1 cellular context compared by ENCODE assay signal in genomic region chr11:31799036-31799793, GRCh38.
TF ChIP-seq lines count a peak whose summit lies in the region.

No MANE protein-coding gene starts in this region.

TF ChIP-seq in H1, 55 proteins besides CTCF, POLR2A, EP300 and RAD21 (continued from another document):
- TF ChIP-seq CTBP2 (IDR thresholded peaks at IDR 0.05; ENCODE audit: borderline replicate concordance, insufficient read depth, insufficient read length, low read length) = no peak
- no peak for TF ChIP-seq GABPA (IDR thresholded peaks at IDR 0.05; ENCODE audit: borderline replicate concordance, insufficient read depth, low read length)
- no peak for TF ChIP-seq CBX8 (IDR thresholded peaks at IDR 0.05; ENCODE audit: borderline replicate concordance, low read depth, low read length)
- TF ChIP-seq TEAD4 (IDR thresholded peaks at IDR 0.05; ENCODE audit: low read depth, low read length) = no peak
- no peak for TF ChIP-seq GTF2F1 (IDR thresholded peaks at IDR 0.05; ENCODE audit: borderline replicate concordance, low read depth, low read length)
- no peak for TF ChIP-seq NANOG (IDR thresholded peaks at IDR 0.05; ENCODE audit: insufficient read depth, low read depth, low read length, poor library complexity, severe bottlenecking)
- TF ChIP-seq EZH2 (IDR thresholded peaks at IDR 0.05; ENCODE audit: low read depth, low read length, severe bottlenecking) = peak; percentile 75
- no peak for TF ChIP-seq TCF12 (IDR thresholded peaks at IDR 0.05; ENCODE audit: low read depth, low read length)
- peak; percentile 63; the same call in 1 of the 2 replicates for TF ChIP-seq SUZ12 (IDR thresholded peaks at IDR 0.05; ENCODE audit: low read length)
- peak; percentile 1 for TF ChIP-seq ASH2L (IDR thresholded peaks at IDR 0.05; ENCODE audit: low read length)
- no peak for TF ChIP-seq SIX5 (IDR thresholded peaks at IDR 0.05; ENCODE audit: low read depth, low read length)
- no peak for TF ChIP-seq CBX5 (IDR thresholded peaks at IDR 0.05; ENCODE audit: low read depth, low read length)
- TF ChIP-seq MAX (IDR thresholded peaks at IDR 0.05) = no peak
